8 cellular contexts compared by ENCODE assay signal in the genomic region with DNA sequence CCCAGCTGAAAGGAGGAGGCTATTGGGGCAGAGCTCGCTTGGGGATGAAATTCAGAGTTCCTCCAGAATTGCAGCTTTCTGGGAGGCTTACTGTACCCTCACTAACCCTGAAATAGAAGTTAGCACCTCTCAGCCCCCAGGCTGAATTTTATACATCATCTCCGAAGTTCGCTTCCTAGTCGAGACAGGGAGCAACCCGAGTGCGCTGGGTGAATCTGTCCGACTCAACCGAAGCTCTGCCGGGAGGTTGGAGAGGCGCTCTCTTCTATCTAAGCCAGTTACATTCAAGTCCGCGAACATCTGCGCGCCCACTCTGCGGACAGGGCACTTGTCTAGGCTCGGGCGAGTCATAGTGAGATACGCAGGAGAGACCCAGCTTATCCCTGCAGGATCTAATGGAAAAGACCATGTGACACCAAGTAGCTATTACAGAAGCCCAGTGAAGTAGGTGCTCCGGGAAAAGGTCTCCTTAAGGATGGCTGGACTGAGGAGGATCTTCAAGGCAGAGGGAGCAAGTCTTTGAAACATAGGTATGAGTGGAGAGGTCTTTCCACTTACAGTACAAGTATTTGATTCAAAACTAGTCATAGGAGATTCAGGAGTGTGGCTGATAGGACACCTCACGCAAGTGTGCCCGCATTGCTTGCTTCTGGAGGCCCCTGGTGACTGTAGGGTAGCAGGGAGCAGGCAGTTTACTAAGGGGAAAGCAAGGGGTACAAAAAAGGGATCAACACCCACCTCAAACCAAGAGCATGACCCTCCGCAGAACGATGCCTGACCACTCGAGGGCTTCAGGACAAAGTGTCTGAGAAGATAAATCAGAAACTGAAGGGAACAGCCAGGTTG. TPM values are rescaled to one million over a fixed set of nuclear protein-coding genes. Genes with fewer than 3 reads are reported as not detected.
DNase-seq lines count a peak whose midpoint lies in the region; ATAC-seq and TF ChIP-seq lines count a peak whose summit lies in the region.

No MANE protein-coding gene starts in this region.

- CTCF ChIA-PET in mammary epithelial cell (lab: Charles Lee; ENCODE audit: low non-redundant PET): no interaction called here
- CTCF ChIA-PET in naive thymus-derived CD4-positive, alpha-beta T cell (lab: Charles Lee): interaction anchor here (0.5 to 2.2 kb wide), 4 partner anchors 14 to 176 kb away, joined by 3 to 6 read pairs (median 4); no protein-coding TSS in a partner anchor

- dilution Hi-C loops in mammary epithelial cell (cut with HindIII; ENCODE audit: low sequenced_read_pairs): loop anchor here (5.0 kb wide), 3 partner anchors 33 to 113 kb away; no protein-coding TSS in a partner anchor

- H3K27ac Mint-ChIP-seq in naive thymus-derived CD4-positive, alpha-beta T cell: peak overlapping the region; percentile 68 to 99 (median 94)

- no peak for TF ChIP-seq CTCF in mammary epithelial cell (conservative IDR thresholded peaks at IDR 0.05 in 1 of 2, IDR thresholded peaks at IDR 0.05 in 1 of 2; ENCODE audit: extremely low read depth in 1 of 2, insufficient read depth in 1 of 2, low read depth in 1 of 2, low read length in 2 of 2)

- H3K4me3 ChIP-seq in NT2/D1 (ENCODE audit: insufficient read length, low read depth) (peak overlapping the region; percentile 53), mammary epithelial cell (replicated peaks in 1 of 3; ENCODE audit: insufficient read depth in 1 of 3, low read depth in 2 of 3, low read length in 3 of 3) (peak overlapping the region; percentile 54 to 74 (median 64))
- peak overlapping the region; percentile 96 for H3K4me3 ChIP-seq in naive thymus-derived CD4-positive, alpha-beta T cell (ENCODE audit: low read length)

- H3K4me2 ChIP-seq in mammary epithelial cell (ENCODE audit: insufficient read depth, low read depth, low read length): peak overlapping the region; percentile 98

- POLR2A ChIA-PET in naive thymus-derived CD4-positive, alpha-beta T cell (lab: Charles Lee): interaction anchor here (0.5 to 3.9 kb wide), 16 partner anchors 11 to 174 kb away, joined by 3 to 30 read pairs (median 5); a partner anchor contains a TSS

- peak overlapping the region; percentile 87 for H2AFZ ChIP-seq in mammary epithelial cell (ENCODE audit: low read depth, low read length)

- peak overlapping the region; percentile 88 to 99 (median 92) for H3K4me3 Mint-ChIP-seq in naive thymus-derived CD4-positive, alpha-beta T cell

- H3K79me2 ChIP-seq in mammary epithelial cell (ENCODE audit: insufficient read depth, low read length): no peaks in the 10 kb centered on the region

- ATAC-seq in naive thymus-derived CD4-positive, alpha-beta T cell: no peak
- ATAC-seq in HG03280 (IDR thresholded peaks at IDR 0.05; ENCODE audit: unreplicated experiment) (no peak), HG03135 (IDR thresholded peaks at IDR 0.05; ENCODE audit: unreplicated experiment) (no peak)

- DNase-seq in NCI-H1417 (lab: John Stamatoyannopoulos, UW) (peak in 2 of 3 experiments; percentile 13 to 49), NCI-H1417 treated with DMSO at 0.1 percent for 48 hours (lab: John Stamatoyannopoulos, UW) (no peak), NT2/D1 (ENCODE audit: low read depth, low spot score) (no peak), mammary epithelial cell (no peak), iPS-NIHi11 (ENCODE audit: low spot score) (no peak)
- peak in 3 of 9 donors; percentile 14 to 28 (median 23) for DNase-seq in naive thymus-derived CD4-positive, alpha-beta T cell

- H3K27ac ChIP-seq in mammary epithelial cell (ENCODE audit: insufficient read depth, low read depth, low read length): no peak overlapping the region
- no peak overlapping the region for H3K27ac ChIP-seq in naive thymus-derived CD4-positive, alpha-beta T cell (ENCODE audit: low read depth, low read length)

- intact Hi-C loops in mammary epithelial cell (cut with micrococcal nuclease): loop anchor here (1.0 kb wide), 1 partner anchor 49 kb away; no protein-coding TSS in a partner anchor
- intact Hi-C loops in naive thymus-derived CD4-positive, alpha-beta T cell (cut with micrococcal nuclease): loop anchor here (1.0 kb wide), 4 partner anchors 14 to 63 kb away; no protein-coding TSS in a partner anchor

- H3K9ac ChIP-seq in NT2/D1 (ENCODE audit: insufficient read length, low read depth) (peak overlapping the region; percentile 76), mammary epithelial cell (ENCODE audit: insufficient read depth, low read length) (no peak overlapping the region)

- BruUV-seq in mammary epithelial cell (replicated peaks; lab: Mats Ljungman, UMichigan): no TSS peak

- peaks cover 0 to 2% (median 0%) of the 10 kb centered on the region in 5 donors for H3K36me3 Mint-ChIP-seq in naive thymus-derived CD4-positive, alpha-beta T cell

- H3K36me3 ChIP-seq in NT2/D1 (ENCODE audit: insufficient read depth, insufficient read length, low read length): no peaks in the 10 kb centered on the region
- no peaks in the 10 kb centered on the region for H3K36me3 ChIP-seq in mammary epithelial cell (ENCODE audit: insufficient read depth, low read length)
- H3K36me3 ChIP-seq in naive thymus-derived CD4-positive, alpha-beta T cell (ENCODE audit: control insufficient read depth in 2 of 3, insufficient read depth in 3 of 3, low read length in 3 of 3): no peaks in the 10 kb centered on the region

- H3K9me3 ChIP-seq in NT2/D1 (ENCODE audit: insufficient read depth, low read length): no peaks in the 10 kb centered on the region
- H3K9me3 ChIP-seq in mammary epithelial cell (replicated peaks; ENCODE audit: insufficient read depth, low read length): no peaks in the 10 kb centered on the region
- no peaks in the 10 kb centered on the region for H3K9me3 ChIP-seq in naive thymus-derived CD4-positive, alpha-beta T cell (ENCODE audit: control insufficient read depth in 2 of 3, low read length in 3 of 3)

- WGBS in mammary epithelial cell (ENCODE audit: low coverage, missing lambda C conversion rate): 25% methylated on average over 22 of the region's 24 CpGs

- peaks cover 42 to 65% (median 59%) of the 10 kb centered on the region in 7 donors for H3K4me1 Mint-ChIP-seq in naive thymus-derived CD4-positive, alpha-beta T cell

- H3K27me3 Mint-ChIP-seq in naive thymus-derived CD4-positive, alpha-beta T cell: peaks cover 0 to 60% (median 30%) of the 10 kb centered on the region in 5 donors

- peaks cover 3% of the 10 kb centered on the region for H4K20me1 ChIP-seq in mammary epithelial cell (ENCODE audit: insufficient read depth, low read length)

- in situ Hi-C loops in mammary epithelial cell (cut with MboI; ENCODE audit: low sequenced_read_pairs in 2 of 2): loop anchor here in 1 of 2 donors (5.0 kb wide), 1 partner anchor 63 kb away; no protein-coding TSS in a partner anchor

- peaks cover 0 to 37% (median 0%) of the 10 kb centered on the region in 11 donors for H3K9me3 Mint-ChIP-seq in naive thymus-derived CD4-positive, alpha-beta T cell

- peaks cover 65% of the 10 kb centered on the region for H3K27me3 ChIP-seq in NT2/D1 (ENCODE audit: insufficient read depth, insufficient read length)
- H3K27me3 ChIP-seq in mammary epithelial cell (ENCODE audit: insufficient read depth, low read length): no peaks in the 10 kb centered on the region
- peaks cover 0 to 3% of the 10 kb centered on the region in 2 donors for H3K27me3 ChIP-seq in naive thymus-derived CD4-positive, alpha-beta T cell (ENCODE audit: control insufficient read depth in 2 of 2, insufficient read depth in 2 of 2, low read length in 2 of 2)

- H3K4me1 ChIP-seq in NT2/D1 (ENCODE audit: insufficient read depth, insufficient read length) (peaks cover 2% of the 10 kb centered on the region), mammary epithelial cell (ENCODE audit: insufficient read depth, low read length) (peaks cover 43% of the 10 kb centered on the region)
- peaks cover 51 to 52% of the 10 kb centered on the region in 2 donors for H3K4me1 ChIP-seq in naive thymus-derived CD4-positive, alpha-beta T cell (ENCODE audit: control insufficient read depth in 2 of 2, insufficient read depth in 2 of 2, low read length in 2 of 2)

RNA-seq across cellular contexts. Expression of a gene that starts 0.7 kb away (rescaled TPM):
- 1 to 10 TPM in 1 of 2 donors, under 1 TPM in 1; 0.33 to 1.9 TPM for total RNA-seq in mammary epithelial cell
- polyA plus RNA-seq in mammary epithelial cell: 0.34 TPM
- polyA minus RNA-seq in mammary epithelial cell: not detected
- total RNA-seq in naive thymus-derived CD4-positive, alpha-beta T cell: under 1 TPM; 0.22 to 0.98 (median 0.41) TPM
- not detected for polyA plus RNA-seq in naive thymus-derived CD4-positive, alpha-beta T cell

RNA-seq across cellular contexts. Expression of a gene that starts 6.3 kb away (rescaled TPM):
- total RNA-seq in mammary epithelial cell: 10 to 100 TPM in 1 of 2 donors, 1 to 10 TPM in 1; 3.8 to 27.6 TPM
- polyA plus RNA-seq in mammary epithelial cell: 9.2 TPM
- 5.9 TPM for polyA minus RNA-seq in mammary epithelial cell
- total RNA-seq in naive thymus-derived CD4-positive, alpha-beta T cell: 1 to 10 TPM in 1 of 5 experiments, under 1 TPM in 3, not detected in 1; 0.22 to 1.6 (median 0.75) TPM
- polyA plus RNA-seq in naive thymus-derived CD4-positive, alpha-beta T cell: 1 to 10 TPM in 1 of 2 donors, under 1 TPM in 1; 0.11 to 1.6 TPM

RNA-seq across cellular contexts. Expression of a gene that starts 27.6 kb away (rescaled TPM):
- 10 to 100 TPM; 26.8 to 97.9 TPM for total RNA-seq in mammary epithelial cell
- 16.8 TPM for polyA plus RNA-seq in mammary epithelial cell
- 96.6 TPM for polyA minus RNA-seq in mammary epithelial cell
- 1,000 to 10,000 TPM in 2 of 5 experiments, 10 to 100 TPM in 3; 40.1 to 1,786 (median 95.0) TPM for total RNA-seq in naive thymus-derived CD4-positive, alpha-beta T cell
- polyA plus RNA-seq in naive thymus-derived CD4-positive, alpha-beta T cell: 10 to 100 TPM in 1 of 2 donors, 1 to 10 TPM in 1; 7.9 to 12.1 TPM

RNA-seq across cellular contexts. Expression of a gene that starts 37.1 kb away (rescaled TPM):
- 1 to 10 TPM in 1 of 2 donors, under 1 TPM in 1; 0.33 to 1.2 TPM for total RNA-seq in mammary epithelial cell
- 0.22 TPM for polyA plus RNA-seq in mammary epithelial cell
- 6.0 TPM for polyA minus RNA-seq in mammary epithelial cell
- total RNA-seq in naive thymus-derived CD4-positive, alpha-beta T cell: 1 to 10 TPM in 2 of 5 experiments, under 1 TPM in 3; 0.44 to 1.1 (median 0.94) TPM
- 1 to 10 TPM in 1 of 2 donors, under 1 TPM in 1; 0.78 to 1.0 TPM for polyA plus RNA-seq in naive thymus-derived CD4-positive, alpha-beta T cell

RNA-seq across cellular contexts. Expression of a gene that starts 38.2 kb away (rescaled TPM):
- 10 to 100 TPM in 1 of 2 donors, 1 to 10 TPM in 1; 9.2 to 30.8 TPM for total RNA-seq in mammary epithelial cell
- 7.2 TPM for polyA plus RNA-seq in mammary epithelial cell
- polyA minus RNA-seq in mammary epithelial cell: 18.0 TPM
- 100 to 1,000 TPM in 4 of 5 experiments, 10 to 100 TPM in 1; 87.1 to 256 (median 210) TPM for total RNA-seq in naive thymus-derived CD4-positive, alpha-beta T cell
- 10 to 100 TPM; 75.0 to 75.1 TPM for polyA plus RNA-seq in naive thymus-derived CD4-positive, alpha-beta T cell

Comparison
In these comparisons a context has a peak if more than half of its experiments do, and no peak if none do; other contexts are left out.
1. DNase-seq: peak in NCI-H1417 (2 of 3); none in NCI-H1417 treated with DMSO at 0.1 percent for 48 hours (single experiment), NT2/D1 (single experiment), mammary epithelial cell (single experiment) and iPS-NIHi11 (single experiment).
2. Peak in every context shown above with its lines, with median percentiles within 50 percentile points of each other: H3K4me3 ChIP-seq.